ENCODE assay signal across 11 cellular contexts in the genomic region with DNA sequence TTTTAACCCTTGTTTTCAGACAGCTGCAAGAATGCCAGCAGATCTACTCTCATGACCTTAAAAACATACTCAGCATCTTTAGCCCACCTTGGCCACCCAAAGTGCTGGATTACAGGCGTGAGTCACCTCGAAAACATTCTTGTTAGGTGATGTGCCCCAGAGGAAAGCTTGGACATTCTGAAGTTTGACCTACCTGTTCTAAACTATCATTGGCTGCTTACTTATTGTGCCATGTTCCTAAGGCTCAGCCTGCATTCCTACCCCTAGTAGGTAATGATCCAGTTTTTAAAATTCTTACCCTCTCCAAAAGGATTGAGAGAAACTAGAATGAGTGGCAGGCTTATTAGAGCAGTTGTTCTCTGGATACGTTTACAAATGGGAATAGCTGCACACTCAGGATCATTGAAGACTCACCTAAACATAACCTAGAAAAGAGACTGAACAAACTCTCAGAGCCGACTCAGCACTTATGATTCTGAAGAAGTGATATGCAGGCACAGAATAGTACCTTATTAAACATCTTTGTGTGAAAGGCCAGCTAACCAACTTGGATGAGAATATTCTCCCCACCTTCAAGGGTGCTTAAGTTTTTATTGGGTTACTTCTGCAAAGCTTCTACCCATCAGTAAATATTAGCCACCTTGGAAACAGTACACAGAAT.
"Had no signal": no experiment of that assay in that cellular context is flagged by ENCODE, and none has a peak within 500 bp of the region (broad histone marks: within the 10 kb centered on the region; RNA-seq: fewer than 3 reads in every experiment).

No MANE protein-coding gene starts in this region.

- H3K4me3 ChIP-seq: heart left ventricle, pancreas, smooth muscle cell, tibial nerve had no signal

- ATAC-seq: activated naive CD4-positive, alpha-beta T cell treated with anti-CD3 and anti-CD28 coated beads, Interleukin-2, amount 50 U/mL, for 72 hours; activated T-cell treated with anti-CD3 and anti-CD28 coated beads, Interleukin-2, amount 50 U/mL, for 4 hours; pancreas; stimulated activated effector memory CD8-positive, alpha-beta T cell treated with anti-CD3 and anti-CD28 coated beads, Interleukin-12 subunit alpha, Interleukin-12 subunit beta, amount 100 ng/mL, for 72 hours had no signal

- H3K4me2 ChIP-seq: smooth muscle cell had no signal

- H3K27me3 Mint-ChIP-seq: activated CD4-positive, alpha-beta memory T cell treated with anti-CD3 and anti-CD28 coated beads for 36 hours had no signal

- H3K36me3 ChIP-seq: heart left ventricle, pancreas had no signal

- H3K4me3 Mint-ChIP-seq: activated CD4-positive, alpha-beta memory T cell treated with anti-CD3 and anti-CD28 coated beads for 36 hours; activated T-cell treated with anti-CD3 and anti-CD28 coated beads, Interleukin-2, amount 50 U/mL, for 4 hours; neural crest cell; stimulated activated effector memory CD8-positive, alpha-beta T cell treated with anti-CD3 and anti-CD28 coated beads, Interleukin-12 subunit alpha, Interleukin-12 subunit beta, amount 100 ng/mL, for 72 hours had no signal

- H3K4me1 Mint-ChIP-seq: stimulated activated effector memory CD8-positive, alpha-beta T cell treated with anti-CD3 and anti-CD28 coated beads, Interleukin-12 subunit alpha, Interleukin-12 subunit beta, amount 100 ng/mL, for 72 hours had no signal

- H3K27ac Mint-ChIP-seq: activated CD4-positive, alpha-beta memory T cell treated with anti-CD3 and anti-CD28 coated beads for 36 hours; activated naive CD4-positive, alpha-beta T cell treated with anti-CD3 and anti-CD28 coated beads, Interleukin-2, amount 50 U/mL, for 72 hours; stimulated activated effector memory CD8-positive, alpha-beta T cell treated with anti-CD3 and anti-CD28 coated beads, Interleukin-12 subunit alpha, Interleukin-12 subunit beta, amount 100 ng/mL, for 72 hours had no signal

- DNase-seq: activated CD4-positive, alpha-beta memory T cell treated with anti-CD3 and anti-CD28 coated beads for 36 hours; activated effector memory CD4-positive, alpha-beta T cell treated with anti-CD3 and anti-CD28 coated beads, Interleukin-2, amount 50 U/mL, for 16 hours; activated T-cell treated with anti-CD3 and anti-CD28 coated beads, Interleukin-2, amount 50 U/mL, for 4 hours; heart left ventricle; pancreas; T-helper 9 cell had no signal

- H3K27ac ChIP-seq: pancreas, tibial nerve had no signal

- H3K27me3 ChIP-seq: heart left ventricle, pancreas, tibial nerve had no signal

- H3K36me3 Mint-ChIP-seq: stimulated activated effector memory CD8-positive, alpha-beta T cell treated with anti-CD3 and anti-CD28 coated beads, Interleukin-12 subunit alpha, Interleukin-12 subunit beta, amount 100 ng/mL, for 72 hours had no signal

- H3K4me1 ChIP-seq: pancreas, tibial nerve had no signal

- H3K9me3 ChIP-seq: pancreas had no signal
